ENCODE assay signal across 24 cellular contexts in the genomic region with DNA sequence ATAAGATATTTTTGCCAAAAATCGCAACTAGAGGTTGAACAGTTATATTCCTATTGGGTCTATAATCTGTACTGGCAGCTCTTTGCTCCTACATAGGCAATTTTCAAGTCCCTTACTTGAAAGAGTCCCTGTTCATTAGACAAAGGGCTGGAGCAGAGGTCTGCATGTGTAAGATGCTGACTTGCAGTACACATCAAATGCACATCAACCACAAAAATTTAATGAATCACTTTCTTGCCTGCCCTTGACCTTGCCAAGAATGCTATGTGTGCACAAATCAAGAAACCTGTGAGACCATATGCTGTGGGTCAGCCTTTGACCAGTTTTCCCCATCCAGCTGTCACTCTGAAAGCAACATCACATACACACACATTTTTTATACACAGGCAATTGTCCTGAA.
DNase-seq lines count a peak whose midpoint lies in the region; TF ChIP-seq lines count a peak whose summit lies in the region.
"Had no signal": no experiment of that assay in that cellular context is flagged by ENCODE, and none has a peak within 500 bp of the region (broad histone marks: within the 10 kb centered on the region; RNA-seq: fewer than 3 reads in every experiment).

No MANE protein-coding gene starts in this region.

- H3K4me2 ChIP-seq in MM.1S (ENCODE audit: low read depth, low read length): no peak overlapping the region
- H3K4me2 ChIP-seq: BLaER1 had no signal

- H3K4me3 ChIP-seq in MM.1S (ENCODE audit: low read length) (no peak overlapping the region), astrocyte of the cerebellum (ENCODE audit: low read depth, low read length) (no peak overlapping the region), kidney epithelial cell (ENCODE audit: low read depth, low read length) (no peak overlapping the region)
- H3K4me3 ChIP-seq: BLaER1, esophagus muscularis mucosa, gastrocnemius medialis, transverse colon had no signal

- in situ Hi-C loops in astrocyte of the cerebellum (cut with HindIII; ENCODE audit: low sequenced_read_pairs): no loop called here

- CTCF ChIA-PET in activated naive CD4-positive, alpha-beta T cell treated with anti-CD3 and anti-CD28 coated beads for 36 hours (lab: Charles Lee): no interaction called here

- H3K27ac ChIP-seq in MM.1S (ENCODE audit: low read length): no peak overlapping the region
- H3K27ac ChIP-seq: BLaER1, esophagus muscularis mucosa, gastrocnemius medialis, neutrophil, transverse colon had no signal

- H4K20me1 ChIP-seq in MM.1S (ENCODE audit: insufficient read depth, low read length): no peaks in the 10 kb centered on the region
- H4K20me1 ChIP-seq: BLaER1 had no signal

- no peaks in the 10 kb centered on the region for H3F3A ChIP-seq in MM.1S (ENCODE audit: insufficient read depth, low read length)

- peaks cover 18% of the 10 kb centered on the region for H3K9me3 Mint-ChIP-seq in activated naive CD4-positive, alpha-beta T cell treated with anti-CD3 and anti-CD28 coated beads for 36 hours

- no peak overlapping the region for H3K27ac Mint-ChIP-seq in activated naive CD4-positive, alpha-beta T cell treated with anti-CD3 and anti-CD28 coated beads for 36 hours
- H3K27ac Mint-ChIP-seq: T-cell had no signal

- no peaks in the 10 kb centered on the region for H3K4me1 ChIP-seq in MM.1S (ENCODE audit: low read length)
- H3K4me1 ChIP-seq: BLaER1, esophagus muscularis mucosa, gastrocnemius medialis, transverse colon had no signal

- H3K36me3 Mint-ChIP-seq in activated naive CD4-positive, alpha-beta T cell treated with anti-CD3 and anti-CD28 coated beads for 36 hours (ENCODE audit: low read depth): no peaks in the 10 kb centered on the region
- H3K36me3 Mint-ChIP-seq: T-cell had no signal

- TF ChIP-seq CTCF in MM.1S (IDR thresholded peaks at IDR 0.05; ENCODE audit: low read length) (no peak), astrocyte of the cerebellum (IDR thresholded peaks at IDR 0.05; ENCODE audit: low read depth, low read length, missing control alignments) (no peak), kidney epithelial cell (IDR thresholded peaks at IDR 0.05; ENCODE audit: insufficient read depth, low read length, poor library complexity, severe bottlenecking) (no peak)

- no peaks in the 10 kb centered on the region for H3K9me3 ChIP-seq in MM.1S (replicated peaks; ENCODE audit: insufficient read depth, low read length)
- H3K9me3 ChIP-seq: BLaER1, esophagus muscularis mucosa, gastrocnemius medialis, neutrophil, transverse colon had no signal

- DNase-seq in ELR (ENCODE audit: low read depth) (peak; percentile 64), MM.1S (peak; percentile 94), astrocyte of the cerebellum (ENCODE audit: low read depth) (peak; percentile 59), kidney epithelial cell (ENCODE audit: low read depth) (peak; percentile 69), HuH-7 (ENCODE audit: low spot score) (no peak), nucleus accumbens (lab: John Stamatoyannopoulos, UW) (no peak)
- DNase-seq in stimulated activated CD4-positive, alpha-beta T cell treated with anti-CD3 and anti-CD28 coated beads, Interleukin-4, amount 100 ng/mL, for 1 hour: no peak
- DNase-seq in activated naive CD4-positive, alpha-beta T cell treated with anti-CD3 and anti-CD28 coated beads for 36 hours: no peak
- DNase-seq: activated CD4-positive, alpha-beta T cell treated with anti-CD3 and anti-CD28 coated beads for 1 hour; activated naive CD4-positive, alpha-beta T cell treated with Interleukin-2 at 50 U/mL for 16 hours; activated T-cell treated with anti-CD3 and anti-CD28 coated beads, Interleukin-2, amount 50 U/mL, for 48 hours; Calu3; cerebellar nuclear complex; gastrocnemius medialis; kidney; NCI-H1417 treated with DMSO at 0.1 percent for 48 hours; NCI-H2171 treated with DMSO at 0.1 percent for 48 hours; NCI-H526; SHP77; T-cell; transverse colon had no signal

- H3K27me3 ChIP-seq in MM.1S (replicated peaks; ENCODE audit: insufficient read depth, low read length) (no peaks in the 10 kb centered on the region), kidney epithelial cell (ENCODE audit: control insufficient read depth, insufficient read depth, low read length) (no peaks in the 10 kb centered on the region)
- H3K27me3 ChIP-seq: BLaER1, esophagus muscularis mucosa, gastrocnemius medialis, neutrophil, transverse colon had no signal

- H3K79me2 ChIP-seq in MM.1S (ENCODE audit: low read length): no peaks in the 10 kb centered on the region

- H3K4me3 Mint-ChIP-seq in activated naive CD4-positive, alpha-beta T cell treated with anti-CD3 and anti-CD28 coated beads for 36 hours: no peak overlapping the region
- H3K4me3 Mint-ChIP-seq: T-cell had no signal

- H3K9me2 ChIP-seq in MM.1S (replicated peaks; ENCODE audit: insufficient read depth, low read length): no peaks in the 10 kb centered on the region

- H3K27me3 Mint-ChIP-seq in activated naive CD4-positive, alpha-beta T cell treated with anti-CD3 and anti-CD28 coated beads for 36 hours (ENCODE audit: low read depth): no peaks in the 10 kb centered on the region
- H3K27me3 Mint-ChIP-seq: T-cell had no signal

- H3K4me1 Mint-ChIP-seq in activated naive CD4-positive, alpha-beta T cell treated with anti-CD3 and anti-CD28 coated beads for 36 hours (ENCODE audit: low read depth): no peaks in the 10 kb centered on the region
- H3K4me1 Mint-ChIP-seq: T-cell had no signal

- intact Hi-C loops in activated naive CD4-positive, alpha-beta T cell treated with anti-CD3 and anti-CD28 coated beads for 36 hours (cut with micrococcal nuclease): no loop called here

- H3K9ac ChIP-seq in MM.1S (ENCODE audit: low read length): no peak overlapping the region
- H3K9ac ChIP-seq: BLaER1 had no signal

- no peak overlapping the region for H2AFZ ChIP-seq in MM.1S (ENCODE audit: low read length)

- no peaks in the 10 kb centered on the region for H3K36me3 ChIP-seq in MM.1S (replicated peaks; ENCODE audit: insufficient read depth, low read length)
- H3K36me3 ChIP-seq in kidney epithelial cell (ENCODE audit: control insufficient read depth, insufficient read depth, low read length): no peaks in the 10 kb centered on the region
- H3K36me3 ChIP-seq: BLaER1, esophagus muscularis mucosa, gastrocnemius medialis, neutrophil, transverse colon had no signal

Comparison
In these comparisons a context has a peak if more than half of its experiments do, and no peak if none do; other contexts are left out.
1. DNase-seq: peak in ELR (single experiment), MM.1S (single experiment), astrocyte of the cerebellum (single experiment) and kidney epithelial cell (single experiment); none in HuH-7 (single experiment), nucleus accumbens (0 of 56), stimulated activated CD4-positive, alpha-beta T cell treated with anti-CD3 and anti-CD28 coated beads, Interleukin-4, amount 100 ng/mL, for 1 hour (single experiment) and activated naive CD4-positive, alpha-beta T cell treated with anti-CD3 and anti-CD28 coated beads for 36 hours (single experiment).